Comparison of ENCODE assay signal across 8 cellular contexts in the genomic region with DNA sequence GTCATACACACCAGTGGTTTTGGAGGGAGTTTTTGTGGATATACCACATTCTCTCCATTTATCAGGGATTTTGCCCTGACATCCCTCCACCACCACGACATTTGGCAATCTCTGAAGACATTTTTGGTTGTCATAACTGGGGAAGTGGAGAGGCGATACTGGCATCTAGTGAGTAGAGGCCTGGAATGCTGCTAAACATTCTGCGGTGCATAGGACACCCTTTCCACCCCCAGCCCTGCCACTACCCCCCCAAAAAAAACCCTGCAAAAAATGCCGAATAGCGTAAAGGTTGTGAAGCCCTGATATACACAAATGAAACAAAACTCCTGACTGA. TPM values are rescaled to one million over a fixed set of nuclear protein-coding genes. Genes with fewer than 3 reads are reported as not detected.
A peak's percentile ranks its signal among the peaks of the same experiment; 100 is the strongest.
DNase-seq lines count a peak whose midpoint lies in the region; ATAC-seq and TF ChIP-seq lines count a peak whose summit lies in the region.

No MANE protein-coding gene starts in this region.

- no peaks in the 10 kb centered on the region for H3K9me3 ChIP-seq in adrenal gland (replicated peaks in 1 of 3)

- H3K27me3 Mint-ChIP-seq in activated CD8-positive, alpha-beta memory T cell treated with anti-CD3 and anti-CD28 coated beads, Interleukin-2, amount 10 ng/mL, durations not matched to agents 7 days and 5 days, result no peaks in the 10 kb centered on the region
- peaks cover 5 to 15% (median 14%) of the 10 kb centered on the region in 3 donors for H3K27me3 Mint-ChIP-seq in immature natural killer cell (ENCODE audit: low read depth in 3 of 3)

- peak in 1 of 6 experiments; percentile 8 for TF ChIP-seq CTCF in adrenal gland (IDR thresholded peaks at IDR 0.05)

- H3K4me3 Mint-ChIP-seq in activated CD8-positive, alpha-beta memory T cell treated with anti-CD3 and anti-CD28 coated beads, Interleukin-2, amount 10 ng/mL, durations not matched to agents 7 days and 5 days, result peak overlapping the region; percentile 88
- peak overlapping the region; percentile 92 to 97 (median 96) for H3K4me3 Mint-ChIP-seq in immature natural killer cell

- TF ChIP-seq POLR2A in adrenal gland (IDR thresholded peaks at IDR 0.05), result no peak

- peaks cover 13% of the 10 kb centered on the region for H3K36me3 Mint-ChIP-seq in activated CD8-positive, alpha-beta memory T cell treated with anti-CD3 and anti-CD28 coated beads, Interleukin-2, amount 10 ng/mL, durations not matched to agents 7 days and 5 days
- H3K36me3 Mint-ChIP-seq in immature natural killer cell, result peaks cover 8 to 11% (median 8%) of the 10 kb centered on the region in 3 donors

- peak overlapping the region; percentile 18 to 95 (median 77) for H3K27ac ChIP-seq in adrenal gland
- H3K27ac ChIP-seq in substantia nigra (ENCODE audit: low read depth, low read length, poor library complexity, severe bottlenecking), result peak overlapping the region; percentile 73

- peaks cover 74% of the 10 kb centered on the region for H3K4me1 Mint-ChIP-seq in activated CD8-positive, alpha-beta memory T cell treated with anti-CD3 and anti-CD28 coated beads, Interleukin-2, amount 10 ng/mL, durations not matched to agents 7 days and 5 days
- peaks cover 83 to 85% of the 10 kb centered on the region in 2 donors for H3K4me1 Mint-ChIP-seq in immature natural killer cell

- no peaks in the 10 kb centered on the region for H3K36me3 ChIP-seq in adrenal gland (replicated peaks in 1 of 2)

- peak overlapping the region in 3 of 4 donors; percentile 68 to 92 (median 71) for H3K4me3 ChIP-seq in adrenal gland

- H3K27ac Mint-ChIP-seq in activated CD8-positive, alpha-beta memory T cell treated with anti-CD3 and anti-CD28 coated beads, Interleukin-2, amount 10 ng/mL, durations not matched to agents 7 days and 5 days, result peak overlapping the region; percentile 92
- H3K27ac Mint-ChIP-seq in immature natural killer cell, result peak overlapping the region; percentile 85 to 98 (median 94)

- no peak for DNase-seq in activated CD8-positive, alpha-beta memory T cell treated with anti-CD3 and anti-CD28 coated beads, Interleukin-2, amount 10 ng/mL, durations not matched to agents 7 days and 5 days
- no peak for DNase-seq in activated CD8-positive, alpha-beta memory T cell treated with anti-CD3 and anti-CD28 coated beads for 24 hours
- DNase-seq in adrenal gland (peak in 4 of 7 donors; percentile 40 to 59 (median 47)), immature natural killer cell (no peak), substantia nigra (lab: John Stamatoyannopoulos, UW) (no peak), D341Med (ENCODE audit: low spot score) (no peak), UCSD-AML1 (lab: John Stamatoyannopoulos, UW; ENCODE audit: unreplicated experiment) (no peak)

- peaks cover 5 to 19% of the 10 kb centered on the region in 2 donors for H3K4me1 ChIP-seq in adrenal gland (replicated peaks in 1 of 2)

- no peaks in the 10 kb centered on the region for H3K9me3 Mint-ChIP-seq in activated CD8-positive, alpha-beta memory T cell treated with anti-CD3 and anti-CD28 coated beads, Interleukin-2, amount 10 ng/mL, durations not matched to agents 7 days and 5 days (ENCODE audit: low read depth)
- H3K9me3 Mint-ChIP-seq in immature natural killer cell, result no peaks in the 10 kb centered on the region

- no peak for ATAC-seq in activated CD8-positive, alpha-beta memory T cell treated with anti-CD3 and anti-CD28 coated beads, Interleukin-2, amount 10 ng/mL, durations not matched to agents 7 days and 5 days
- ATAC-seq in HG02623 (IDR thresholded peaks at IDR 0.05; ENCODE audit: unreplicated experiment), result no peak

- WGBS in adrenal gland, 4 donors, result 15 to 26% (median 19%) methylated on average over 5 of the region's 5 CpGs

- H3K27me3 ChIP-seq in adrenal gland, result no peaks in the 10 kb centered on the region

- CTCF ChIA-PET in activated CD8-positive, alpha-beta memory T cell treated with anti-CD3 and anti-CD28 coated beads, Interleukin-2, amount 10 ng/mL, durations not matched to agents 7 days and 5 days (lab: Charles Lee), result no interaction called here

- intact Hi-C loops in adrenal gland (cut with DNase I), result no loop called here

RNA-seq across cellular contexts. Expression of a gene that starts 0.6 kb away (rescaled TPM):
- total RNA-seq in activated CD8-positive, alpha-beta memory T cell treated with anti-CD3 and anti-CD28 coated beads, Interleukin-2, amount 10 ng/mL, durations not matched to agents 7 days and 5 days, result 10 to 100 TPM; 61.6 to 81.6 TPM
- 100 to 1,000 TPM in 1 of 8 donors, 10 to 100 TPM in 7; 29.5 to 167 (median 75.2) TPM for total RNA-seq in adrenal gland
- polyA plus RNA-seq in adrenal gland (10 to 100 TPM; 15.7 to 21.2 (median 17.7) TPM), immature natural killer cell (100 to 1,000 TPM; 352 to 519 (median 512) TPM)

RNA-seq across cellular contexts. Expression of a gene that starts 27.3 kb away (rescaled TPM):
- under 1 TPM in 1 of 2 experiments, not detected in 1; 0.38 TPM for total RNA-seq in activated CD8-positive, alpha-beta memory T cell treated with anti-CD3 and anti-CD28 coated beads, Interleukin-2, amount 10 ng/mL, durations not matched to agents 7 days and 5 days
- total RNA-seq in adrenal gland, result 1 to 10 TPM in 7 of 8 donors, under 1 TPM in 1; 0.72 to 2.6 (median 2.1) TPM
- polyA plus RNA-seq in adrenal gland (1 to 10 TPM in 1 of 3 donors, under 1 TPM in 2; 0.55 to 1.4 (median 0.88) TPM), immature natural killer cell (not detected)

RNA-seq across cellular contexts. Expression of a gene that starts 31.3 kb away (rescaled TPM):
- under 1 TPM in 1 of 2 experiments, not detected in 1; 0.38 TPM for total RNA-seq in activated CD8-positive, alpha-beta memory T cell treated with anti-CD3 and anti-CD28 coated beads, Interleukin-2, amount 10 ng/mL, durations not matched to agents 7 days and 5 days
- total RNA-seq in adrenal gland, result not detected
- polyA plus RNA-seq in adrenal gland (not detected), immature natural killer cell (under 1 TPM in 2 of 3 donors, not detected in 1; 0.46 to 0.95 TPM)

Comparison
In these comparisons a context has a peak if more than half of its experiments do, and no peak if none do; other contexts are left out.
1. DNase-seq: peak in adrenal gland (4 of 7); none in activated CD8-positive, alpha-beta memory T cell treated with anti-CD3 and anti-CD28 coated beads, Interleukin-2, amount 10 ng/mL, durations not matched to agents 7 days and 5 days (single experiment), activated CD8-positive, alpha-beta memory T cell treated with anti-CD3 and anti-CD28 coated beads for 24 hours (single experiment), immature natural killer cell (0 of 3), substantia nigra (0 of 49), D341Med (single experiment) and UCSD-AML1 (single experiment).